Comparison of ENCODE assay signal across 21 cellular contexts in the genomic region with DNA sequence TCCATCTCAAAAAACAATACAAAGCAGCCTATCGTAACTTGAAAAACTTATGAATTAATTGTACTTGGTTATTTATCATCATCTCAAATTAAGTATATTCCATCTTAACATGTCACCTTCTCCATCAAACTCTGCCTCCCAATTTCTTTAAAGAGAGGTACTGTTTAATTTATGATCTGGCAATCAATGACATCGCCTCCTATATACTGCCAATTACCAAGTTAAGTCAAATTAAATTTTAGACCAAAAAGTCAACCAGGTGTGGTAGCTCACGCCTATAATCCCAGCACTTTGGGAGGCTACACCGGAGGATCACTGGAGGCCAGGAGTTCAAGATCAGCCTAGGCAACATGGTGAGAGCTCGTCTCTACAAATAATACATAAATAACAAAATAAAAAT. TPM values are rescaled to one million over a fixed set of nuclear protein-coding genes. Genes with fewer than 3 reads are reported as not detected.
DNase-seq lines count a peak whose midpoint lies in the region; ATAC-seq, FAIRE-seq and TF ChIP-seq lines count a peak whose summit lies in the region.
"Had no signal": no experiment of that assay in that cellular context is flagged by ENCODE, and none has a peak within 500 bp of the region (broad histone marks: within the 10 kb centered on the region; RNA-seq: fewer than 3 reads in every experiment).

No MANE protein-coding gene starts in this region.

- no peak for DNase-seq in CD8-positive, alpha-beta T cell
- DNase-seq in GM18507 (ENCODE audit: extremely low spot score, insufficient read length, low read depth) (no peak), osteoblast (ENCODE audit: insufficient read length, low spot score, missing footprints) (no peak), Karpas-422 (no peak)
- DNase-seq: 8988T; ACHN; BE2C; C1 segment of cervical spinal cord; Caco-2; Calu3; CD4-positive, alpha-beta memory T cell; CD4-positive, CD25-positive, alpha-beta regulatory T cell; DMS79 treated with DMSO at 0.1 percent for 48 hours; GF-D8 had no signal

- peaks cover 32% of the 10 kb centered on the region for H3K36me3 ChIP-seq in CD8-positive, alpha-beta T cell (ENCODE audit: insufficient read depth, low read length)
- peaks cover 58% of the 10 kb centered on the region for H3K36me3 ChIP-seq in osteoblast (ENCODE audit: insufficient read depth, low read length)
- H3K36me3 ChIP-seq in Karpas-422 (ENCODE audit: insufficient read depth, low read length) = peaks cover 78% of the 10 kb centered on the region; the same call in 1 of the 2 replicates

- H3K9me3 ChIP-seq in CD8-positive, alpha-beta T cell (ENCODE audit: low read length) = no peaks in the 10 kb centered on the region
- H3K9me3 ChIP-seq in osteoblast (ENCODE audit: low read depth, low read length) = no peaks in the 10 kb centered on the region
- no peaks in the 10 kb centered on the region for H3K9me3 ChIP-seq in Karpas-422 (ENCODE audit: low read length)
- H3K9me3 ChIP-seq: BE2C, BLaER1, Caco-2 had no signal

- H3K4me2 ChIP-seq in osteoblast (ENCODE audit: insufficient read depth, low read length) = no peak overlapping the region
- no peak overlapping the region for H3K4me2 ChIP-seq in Karpas-422 (ENCODE audit: low read depth, low read length, poor library complexity, severe bottlenecking)
- H3K4me2 ChIP-seq: BLaER1 had no signal

- no peak for TF ChIP-seq CTCF in CD8-positive, alpha-beta T cell (IDR thresholded peaks at IDR 0.05)
- no peak for TF ChIP-seq CTCF in osteoblast (IDR thresholded peaks at IDR 0.05; ENCODE audit: extremely low read depth, low read depth, low read length)

- H4K20me1 ChIP-seq in osteoblast (ENCODE audit: insufficient read depth, low read length) = peaks cover under 1% of the 10 kb centered on the region
- H4K20me1 ChIP-seq in Karpas-422 (ENCODE audit: insufficient read depth, low read depth, low read length) = 0 out of 2 replicates have a peak, but pooled peaks cover 3% of the 10 kb centered on the region

- no peaks in the 10 kb centered on the region for H3K9me2 ChIP-seq in Karpas-422 (replicated peaks; ENCODE audit: insufficient read depth, low read length)

- intact Hi-C loops in CD8-positive, alpha-beta T cell (cut with DNase I, micrococcal nuclease) = loop anchor here in 1 of 2 experiments (5.0 to 10.0 kb wide), 2 partner anchors 37 to 185 kb away; a partner anchor contains a TSS

- H2AFZ ChIP-seq in osteoblast (ENCODE audit: low read length) (no peak overlapping the region), Karpas-422 (ENCODE audit: low read length) (no peak overlapping the region)

- CTCF ChIA-PET in CD8-positive, alpha-beta T cell (lab: Charles Lee) = no interaction called here

- no peak overlapping the region for H3K27ac ChIP-seq in CD8-positive, alpha-beta T cell (ENCODE audit: low read depth, low read length)
- peak overlapping the region; percentile 13 for H3K27ac ChIP-seq in osteoblast (ENCODE audit: low read depth, low read length)
- no peak overlapping the region for H3K27ac ChIP-seq in Karpas-422 (ENCODE audit: low read length)
- H3K27ac ChIP-seq: BLaER1 had no signal

- no peak for ATAC-seq in CD8-positive, alpha-beta T cell
- ATAC-seq in HG02610 (IDR thresholded peaks at IDR 0.05; ENCODE audit: unreplicated experiment) = no peak

- H3K4me3 ChIP-seq in CD8-positive, alpha-beta T cell (ENCODE audit: low read depth, low read length) = no peak overlapping the region
- H3K4me3 ChIP-seq in osteoblast (ENCODE audit: insufficient read depth, low read length) (no peak overlapping the region), Karpas-422 (ENCODE audit: low read length) (no peak overlapping the region)
- H3K4me3 ChIP-seq: BLaER1 had no signal

- FAIRE-seq in GM18507 (lab: Jason Lieb, UNC) = peak; percentile 33
- FAIRE-seq: A204.1, D721Med, G401.6, GM12891 had no signal

- H3K27me3 ChIP-seq in CD8-positive, alpha-beta T cell (ENCODE audit: insufficient read depth, low read length) = no peaks in the 10 kb centered on the region
- H3K27me3 ChIP-seq in osteoblast (ENCODE audit: insufficient read depth, low read length) = no peaks in the 10 kb centered on the region
- no peaks in the 10 kb centered on the region for H3K27me3 ChIP-seq in Karpas-422 (ENCODE audit: low read length)
- H3K27me3 ChIP-seq: BE2C, BLaER1 had no signal

- H3K27me3 Mint-ChIP-seq in CD8-positive, alpha-beta T cell (ENCODE audit: low read depth) = no peaks in the 10 kb centered on the region
- H3K27me3 Mint-ChIP-seq: CD4-positive, alpha-beta memory T cell; CD4-positive, CD25-positive, alpha-beta regulatory T cell had no signal

- H3K4me1 Mint-ChIP-seq in CD8-positive, alpha-beta T cell (ENCODE audit: low read depth) = peaks cover 3% of the 10 kb centered on the region

- H3K4me1 ChIP-seq in CD8-positive, alpha-beta T cell (ENCODE audit: insufficient read depth, low read length) = no peaks in the 10 kb centered on the region
- H3K4me1 ChIP-seq in osteoblast (ENCODE audit: insufficient read depth, low read length) = peaks cover 38% of the 10 kb centered on the region
- no peaks in the 10 kb centered on the region for H3K4me1 ChIP-seq in Karpas-422 (ENCODE audit: low read length)
- H3K4me1 ChIP-seq: BE2C, BLaER1 had no signal

- H3K36me3 Mint-ChIP-seq in CD8-positive, alpha-beta T cell = peaks cover 86% of the 10 kb centered on the region

- H3K9me3 Mint-ChIP-seq in CD8-positive, alpha-beta T cell = no peaks in the 10 kb centered on the region
- H3K9me3 Mint-ChIP-seq: CD14-positive monocyte; CD4-positive, alpha-beta memory T cell; CD4-positive, CD25-positive, alpha-beta regulatory T cell had no signal

- no peak overlapping the region for H3K9ac ChIP-seq in Karpas-422 (ENCODE audit: low read length)
- H3K9ac ChIP-seq: BLaER1 had no signal

- POLR2A ChIA-PET in CD8-positive, alpha-beta T cell (lab: Charles Lee) = no interaction called here

- peaks cover 11% of the 10 kb centered on the region for H3K79me2 ChIP-seq in osteoblast (ENCODE audit: insufficient read depth, low read length)
- peaks cover 71% of the 10 kb centered on the region for H3K79me2 ChIP-seq in Karpas-422 (ENCODE audit: low read length)

- H3K27ac Mint-ChIP-seq in CD8-positive, alpha-beta T cell = peak overlapping the region; percentile 41

- H3K4me3 Mint-ChIP-seq in CD8-positive, alpha-beta T cell = no peak overlapping the region
- H3K4me3 Mint-ChIP-seq: CD14-positive monocyte; CD4-positive, alpha-beta memory T cell; CD4-positive, CD25-positive, alpha-beta regulatory T cell had no signal

RNA-seq across cellular contexts. Expression of a gene that starts 37.7 kb away (rescaled TPM):
- 100 to 1,000 TPM; 148 to 152 TPM for total RNA-seq in CD8-positive, alpha-beta T cell
- 240 and 246 TPM in 2 replicates for total RNA-seq in osteoblast
- total RNA-seq in Karpas-422 (2014; rRNA removed; shearing (Covaris generic); ENCODE audit: low replicate concordance) = 314 and 317 TPM in 2 replicates
